ENCODE assay signal across 10 cellular contexts in genomic region chr16:1078579-1079021, GRCh38. TPM values are rescaled to one million over a fixed set of nuclear protein-coding genes. Genes with fewer than 3 reads are reported as not detected.
DNase-seq lines count a peak whose midpoint lies in the region; ATAC-seq and TF ChIP-seq lines count a peak whose summit lies in the region.
"Had no signal": no experiment of that assay in that cellular context is flagged by ENCODE, and none has a peak within 500 bp of the region (broad histone marks: within the 10 kb centered on the region; RNA-seq: fewer than 3 reads in every experiment).

No MANE protein-coding gene starts in this region.

- H3K27ac ChIP-seq in RWPE2 (ENCODE audit: poor library complexity, severe bottlenecking) (no peak overlapping the region), foreskin keratinocyte (no peak overlapping the region), upper lobe of left lung (no peak overlapping the region)
- H3K27ac ChIP-seq: 22Rv1 had no signal

- H3K4me3 Mint-ChIP-seq in stimulated activated naive B cell treated with anti-CD40 and anti-IgM and Interleukin-4, amounts not matched to agents 10 μg/mL and 1 μg/mL and 100 μg/mL, for 72 hours: no peak overlapping the region

- H3K36me3 Mint-ChIP-seq in stimulated activated naive B cell treated with anti-CD40 and anti-IgM and Interleukin-4, amounts not matched to agents 10 μg/mL and 1 μg/mL and 100 μg/mL, for 72 hours: peaks cover 0 to 4% of the 10 kb centered on the region in 2 donors

- H3K4me3 ChIP-seq in RWPE2 (ENCODE audit: severe bottlenecking) (no peak overlapping the region), upper lobe of left lung (no peak overlapping the region)

- DNase-seq in DMS53 (lab: John Stamatoyannopoulos, UW): peak; percentile 74
- DNase-seq in DMS53 treated with DMSO at 0.1 percent for 48 hours (lab: John Stamatoyannopoulos, UW; ENCODE audit: unreplicated experiment): no peak
- peak; percentile 86 for DNase-seq in RWPE2 (ENCODE audit: low spot score)
- peak; percentile 13 to 36 for DNase-seq in foreskin keratinocyte
- peak; percentile 28 to 84 for DNase-seq in upper lobe of left lung
- DNase-seq in stimulated activated naive B cell treated with anti-CD40 and anti-IgM and Interleukin-4, amounts not matched to agents 10 μg/mL and 1 μg/mL and 100 μg/mL, for 72 hours: no peak
- DNase-seq in activated CD4-positive, CD25-positive, alpha-beta regulatory T cell (lab: John Stamatoyannopoulos, UW): no peak

- H3K36me3 ChIP-seq in RWPE2 (ENCODE audit: low read depth): no peaks in the 10 kb centered on the region
- H3K36me3 ChIP-seq in upper lobe of left lung: no peaks in the 10 kb centered on the region

- 59 to 65% methylated on average over 16 to 26 of the region's 28 CpGs for WGBS in upper lobe of left lung, 2 donors

- H3K4me1 ChIP-seq in RWPE2 (ENCODE audit: insufficient read depth, poor library complexity, severe bottlenecking): peaks cover 21% of the 10 kb centered on the region
- H3K4me1 ChIP-seq in foreskin keratinocyte: no peaks in the 10 kb centered on the region
- peaks cover 0 to 5% (median 2%) of the 10 kb centered on the region in 4 donors for H3K4me1 ChIP-seq in upper lobe of left lung

- H3K27me3 ChIP-seq in RWPE2 (ENCODE audit: insufficient read depth, poor library complexity, severe bottlenecking): peaks cover 28% of the 10 kb centered on the region
- peaks cover 14% of the 10 kb centered on the region for H3K27me3 ChIP-seq in foreskin keratinocyte
- peaks cover 0 to 42% (median 3%) of the 10 kb centered on the region in 4 donors for H3K27me3 ChIP-seq in upper lobe of left lung

- TF ChIP-seq EP300 in upper lobe of left lung (IDR thresholded peaks at IDR 0.05): no peak

- no peaks in the 10 kb centered on the region for H3K9me3 Mint-ChIP-seq in stimulated activated naive B cell treated with anti-CD40 and anti-IgM and Interleukin-4, amounts not matched to agents 10 μg/mL and 1 μg/mL and 100 μg/mL, for 72 hours

- no peak for TF ChIP-seq POLR2A in upper lobe of left lung (IDR thresholded peaks at IDR 0.05)

- TF ChIP-seq CTCF in RWPE2 (IDR thresholded peaks at IDR 0.05; ENCODE audit: poor library complexity, severe bottlenecking): no peak
- no peak for TF ChIP-seq CTCF in foreskin keratinocyte (conservative IDR thresholded peaks at IDR 0.05)
- TF ChIP-seq CTCF in upper lobe of left lung (IDR thresholded peaks at IDR 0.05): no peak

- no peak overlapping the region for H3K27ac Mint-ChIP-seq in stimulated activated naive B cell treated with anti-CD40 and anti-IgM and Interleukin-4, amounts not matched to agents 10 μg/mL and 1 μg/mL and 100 μg/mL, for 72 hours

- peaks cover 28 to 53% of the 10 kb centered on the region in 2 donors for H3K27me3 Mint-ChIP-seq in stimulated activated naive B cell treated with anti-CD40 and anti-IgM and Interleukin-4, amounts not matched to agents 10 μg/mL and 1 μg/mL and 100 μg/mL, for 72 hours

- no peaks in the 10 kb centered on the region for H3K4me1 Mint-ChIP-seq in stimulated activated naive B cell treated with anti-CD40 and anti-IgM and Interleukin-4, amounts not matched to agents 10 μg/mL and 1 μg/mL and 100 μg/mL, for 72 hours

- ATAC-seq in RWPE2 (ENCODE audit: low read depth) (peak; percentile 79), foreskin keratinocyte (peak; percentile 24), upper lobe of left lung (ENCODE audit: low FRiP score in 2 of 2) (no peak), GM21515 (IDR thresholded peaks at IDR 0.05; ENCODE audit: unreplicated experiment) (no peak)
- ATAC-seq in stimulated activated naive B cell treated with anti-CD40 and anti-IgM and Interleukin-4, amounts not matched to agents 10 μg/mL and 1 μg/mL and 100 μg/mL, for 72 hours (replicated peaks): no peak

- H3K9me3 ChIP-seq in RWPE2 (ENCODE audit: severe bottlenecking) (peaks cover under 1% of the 10 kb centered on the region), upper lobe of left lung (peaks cover 0 to 2% (median 0%) of the 10 kb centered on the region in 4 donors)

RNA-seq across cellular contexts. Expression of gene SSTR5, which starts 6.1 kb away (rescaled TPM):
- total RNA-seq in foreskin keratinocyte: not detected in 2 replicates
- polyA plus RNA-seq in foreskin keratinocyte: not detected in 2 replicates
- total RNA-seq in upper lobe of left lung: not detected
- polyA plus RNA-seq: neural cell had no signal

RNA-seq across cellular contexts. Expression of gene C1QTNF8, which starts 17.4 kb away (rescaled TPM):
- total RNA-seq in foreskin keratinocyte: not detected in 2 replicates
- not detected in 2 replicates for polyA plus RNA-seq in foreskin keratinocyte
- under 1 TPM in 1 of 6 donors, not detected in 5; 0.30 TPM for total RNA-seq in upper lobe of left lung

Comparison
In these comparisons a context has a peak if more than half of its experiments do, and no peak if none do; other contexts are left out.
1. DNase-seq: peak in DMS53 (single experiment), RWPE2 (single experiment), foreskin keratinocyte (2 of 2) and upper lobe of left lung (2 of 2); none in DMS53 treated with DMSO at 0.1 percent for 48 hours (single experiment), stimulated activated naive B cell treated with anti-CD40 and anti-IgM and Interleukin-4, amounts not matched to agents 10 μg/mL and 1 μg/mL and 100 μg/mL, for 72 hours (single experiment) and activated CD4-positive, CD25-positive, alpha-beta regulatory T cell (0 of 4).
2. ATAC-seq: peak in RWPE2 (single experiment) and foreskin keratinocyte (single experiment); none in upper lobe of left lung (0 of 2), stimulated activated naive B cell treated with anti-CD40 and anti-IgM and Interleukin-4, amounts not matched to agents 10 μg/mL and 1 μg/mL and 100 μg/mL, for 72 hours (0 of 2) and GM21515 (single experiment).